Comparison of ENCODE assay signal across 7 cellular contexts in genomic region chr16:22510591-22510990, GRCh38. TPM values are rescaled to one million over a fixed set of nuclear protein-coding genes. Genes with fewer than 3 reads are reported as not detected.
DNase-seq lines count a peak whose midpoint lies in the region; ATAC-seq, FAIRE-seq and TF ChIP-seq lines count a peak whose summit lies in the region.
"Not testable (repeated sequence)": the region's sequence is repeated elsewhere in the genome, so short reads cannot be mapped to it uniquely, and the experiment has no call there.

Gene NPIPB5 (plus strand): TSS chr16:22510891. CDS start chr16:22513802, 2,911 bp downstream.

- H3K9me2 ChIP-seq in HCT116 (ENCODE audit: insufficient read depth), result not testable (repeated sequence)

- H3K27me3 ChIP-seq in HCT116 (ENCODE audit: insufficient read depth, low read length); GM12878 (replicated peaks in 1 of 2; ENCODE audit: control insufficient read depth in 2 of 2, insufficient read depth in 2 of 2, low read length in 1 of 2); esophagus squamous epithelium; keratinocyte (ENCODE audit: control insufficient read depth, extremely low read depth, insufficient read depth, low read length); small intestine (ENCODE audit: control insufficient read depth in 2 of 2, insufficient read depth in 2 of 2, low read length in 2 of 2): not testable (repeated sequence)

- H3K9ac ChIP-seq in HCT116 (ENCODE audit: low read length); GM12878 (ENCODE audit: control insufficient read depth, insufficient read depth, low read length); keratinocyte (ENCODE audit: control insufficient read depth, extremely low read depth, insufficient read depth, low read length): not testable (repeated sequence)

- H3K4me2 ChIP-seq in HCT116 (ENCODE audit: low read length); GM12878 (ENCODE audit: control insufficient read depth, insufficient read depth); keratinocyte (ENCODE audit: control insufficient read depth, extremely low read depth, insufficient read depth, low read depth, low read length): not testable (repeated sequence)

- not testable (repeated sequence) for H3K36me3 Mint-ChIP-seq in activated B cell treated with CpG ODN at 0.5 μM for 24 hours (ENCODE audit: low read depth); naive thymus-derived CD8-positive, alpha-beta T cell

- no CpG with 5 or more reads among the region's 4 CpGs for WGBS in GM12878 (ENCODE audit: insufficient coverage, insufficient replicate concordance, low lambda C conversion rate, missing lambda C conversion rate)
- no CpG with 5 or more reads among the region's 4 CpGs for WGBS in esophagus squamous epithelium, 2 donors
- no CpG with 5 or more reads among the region's 4 CpGs for WGBS in small intestine, 3 donors

- not testable (repeated sequence) for TF ChIP-seq RAD21 in HCT116 (IDR thresholded peaks at IDR 0.05; ENCODE audit: low read depth); GM12878 (IDR thresholded peaks at IDR 0.05; ENCODE audit: insufficient read depth, low read depth, low read length)

- intact Hi-C loops in HCT116 (cut with micrococcal nuclease); activated B cell treated with CpG ODN at 0.5 μM for 24 hours (cut with micrococcal nuclease); GM12878 (cut with micrococcal nuclease; ENCODE audit: unreplicated experiment); esophagus squamous epithelium (cut with DNase I): not testable (repeated sequence)

- not testable (repeated sequence) for H3K27me3 Mint-ChIP-seq in activated B cell treated with CpG ODN at 0.5 μM for 24 hours; naive thymus-derived CD8-positive, alpha-beta T cell

- not testable (repeated sequence) for H3K9me3 Mint-ChIP-seq in activated B cell treated with CpG ODN at 0.5 μM for 24 hours; naive thymus-derived CD8-positive, alpha-beta T cell

- not testable (repeated sequence) for H4K20me1 ChIP-seq in HCT116 (ENCODE audit: insufficient read depth); GM12878 (ENCODE audit: control insufficient read depth, insufficient read depth); keratinocyte (ENCODE audit: control insufficient read depth, extremely low read depth, insufficient read depth, low read length)

- SMC1A ChIA-PET in GM12878 (lab: Charles Lee; ENCODE audit: uncharacterized antibody, unreplicated experiment), result not testable (repeated sequence)

- dilution Hi-C loops in keratinocyte (cut with MboI; ENCODE audit: extremely low pct_ligation_motif_present, low sequenced_read_pairs), result not testable (repeated sequence)

- CTCF ChIA-PET in HCT116 (lab: Charles Lee); activated B cell treated with CpG ODN at 0.5 μM for 24 hours (lab: Charles Lee); GM12878 (lab: Yijun Ruan, JAX): not testable (repeated sequence)

- not testable (repeated sequence) for H3K4me1 ChIP-seq in HCT116 (ENCODE audit: control insufficient read depth in 1 of 2, insufficient read depth in 2 of 2, low read length in 2 of 2); GM12878 (ENCODE audit: control insufficient read depth, insufficient read depth, low read length); esophagus squamous epithelium; keratinocyte (ENCODE audit: control insufficient read depth, extremely low read depth, insufficient read depth, low read length); small intestine (ENCODE audit: control insufficient read depth in 2 of 2, insufficient read depth in 1 of 2, low read depth in 1 of 2, low read length in 1 of 2)

- H3K79me2 ChIP-seq in HCT116 (ENCODE audit: insufficient read depth, low read length); GM12878 (ENCODE audit: control insufficient read depth, insufficient read depth, low read length); keratinocyte (ENCODE audit: control insufficient read depth, insufficient read depth, low read length): not testable (repeated sequence)

- not testable (repeated sequence) for TF ChIP-seq POLR2A in HCT116 (IDR thresholded peaks at IDR 0.05; ENCODE audit: borderline replicate concordance, extremely low read depth, insufficient read depth, insufficient read length); GM12878 (IDR thresholded peaks at IDR 0.05; ENCODE audit: low read depth, low read length); esophagus squamous epithelium (IDR thresholded peaks at IDR 0.05)

- not testable (repeated sequence) for H3K9me3 ChIP-seq in HCT116 (ENCODE audit: control insufficient read depth in 1 of 2, insufficient read depth in 1 of 2, low read depth in 1 of 2, low read length in 2 of 2); GM12878 (replicated peaks; ENCODE audit: control insufficient read depth, insufficient read depth, low read length); esophagus squamous epithelium; keratinocyte (ENCODE audit: control insufficient read depth, low read depth, low read length); small intestine (ENCODE audit: control insufficient read depth, low read depth)

- H3K36me3 ChIP-seq in HCT116 (ENCODE audit: control insufficient read depth in 1 of 2, insufficient read depth in 2 of 2, low read length in 2 of 2); GM12878 (ENCODE audit: control insufficient read depth in 2 of 2, insufficient read depth in 2 of 2, low read length in 1 of 2); esophagus squamous epithelium; keratinocyte (ENCODE audit: control insufficient read depth in 2 of 2, extremely low read depth in 1 of 2, insufficient read depth in 2 of 2, low read length in 2 of 2); small intestine (ENCODE audit: control insufficient read depth in 2 of 2, insufficient read depth in 2 of 2, low read length in 2 of 2): not testable (repeated sequence)

- TF ChIP-seq CTCF in HCT116 (IDR thresholded peaks at IDR 0.05 in 2 of 3, conservative IDR thresholded peaks at IDR 0.05 in 1 of 3; ENCODE audit: borderline replicate concordance in 1 of 3, insufficient read depth in 1 of 3, low read depth in 2 of 3, low read length in 2 of 3); activated B cell treated with CpG ODN at 0.5 μM for 24 hours (IDR thresholded peaks at IDR 0.05); GM12878 (IDR thresholded peaks at IDR 0.05 in 2 of 3, conservative IDR thresholded peaks at IDR 0.05 in 1 of 3; ENCODE audit: control insufficient read depth in 2 of 3, extremely low read depth in 1 of 3, insufficient read depth in 1 of 3, low read depth in 3 of 3, low read length in 3 of 3); esophagus squamous epithelium (IDR thresholded peaks at IDR 0.05); keratinocyte (optimal IDR thresholded peaks at IDR 0.05 in 1 of 3, IDR thresholded peaks at IDR 0.05 in 1 of 3, conservative IDR thresholded peaks at IDR 0.05 in 1 of 3; ENCODE audit: extremely low read depth in 1 of 3, insufficient read depth in 2 of 3, low read length in 3 of 3): not testable (repeated sequence)

- not testable (repeated sequence) for ATAC-seq in HCT116; activated B cell treated with CpG ODN at 0.5 μM for 24 hours (ENCODE audit: low read depth); GM12878; naive thymus-derived CD8-positive, alpha-beta T cell

- BruUV-seq in HCT116 (replicated peaks; lab: Mats Ljungman, UMichigan); GM12878 (replicated peaks; lab: Mats Ljungman, UMichigan): not testable (repeated sequence)

- H2AFZ ChIP-seq in HCT116 (ENCODE audit: low read depth, low read length, poor library complexity, severe bottlenecking); GM12878 (ENCODE audit: control insufficient read depth, low read depth, low read length); keratinocyte (ENCODE audit: control insufficient read depth, low read length): not testable (repeated sequence)

- H3K4me3 ChIP-seq in HCT116 (replicated peaks in 1 of 2; ENCODE audit: low read depth in 1 of 2, low read length in 2 of 2); GM12878; esophagus squamous epithelium; keratinocyte (ENCODE audit: control insufficient read depth in 2 of 3, extremely low read depth in 1 of 3, insufficient read depth in 2 of 3, low read depth in 1 of 3, low read length in 3 of 3); small intestine (ENCODE audit: low read depth in 1 of 2, low read length in 2 of 2): not testable (repeated sequence)

- not testable (repeated sequence) for H3K27ac Mint-ChIP-seq in activated B cell treated with CpG ODN at 0.5 μM for 24 hours; naive thymus-derived CD8-positive, alpha-beta T cell

- POLR2A ChIA-PET in HCT116 (lab: Charles Lee); activated B cell treated with CpG ODN at 0.5 μM for 24 hours (lab: Charles Lee); GM12878 (lab: Charles Lee); naive thymus-derived CD8-positive, alpha-beta T cell (lab: Charles Lee): not testable (repeated sequence)

- H3K27ac ChIP-seq in HCT116 (ENCODE audit: low read depth, low read length); GM12878 (ENCODE audit: control insufficient read depth, insufficient read depth); esophagus squamous epithelium; keratinocyte (ENCODE audit: control insufficient read depth, insufficient read depth, low read length); small intestine (ENCODE audit: low read depth in 1 of 2, low read length in 1 of 2): not testable (repeated sequence)

- in situ Hi-C loops in GM12878 (cut with MboI), result not testable (repeated sequence)

- not testable (repeated sequence) for DNase-seq in HCT116 (ENCODE audit: low read depth, low spot score); activated B cell treated with CpG ODN at 0.5 μM for 24 hours; GM12878 (ENCODE audit: low read depth, low spot score); esophagus squamous epithelium (lab: John Stamatoyannopoulos, UW); keratinocyte (ENCODE audit: low read depth, low spot score); naive thymus-derived CD8-positive, alpha-beta T cell; small intestine

- H3K9me1 ChIP-seq in keratinocyte (ENCODE audit: control insufficient read depth, extremely low read depth, insufficient read depth, low read length), result not testable (repeated sequence)

- RAD21 ChIA-PET in HCT116 (lab: Charles Lee; ENCODE audit: low non-redundant PET in 1 of 2, low total read pairs in 2 of 2, uncharacterized antibody in 2 of 2, unreplicated experiment in 2 of 2); GM12878 (lab: Charles Lee; ENCODE audit: unreplicated experiment): not testable (repeated sequence)

- not testable (repeated sequence) for FAIRE-seq in GM12878 (lab: Jason Lieb, UNC); keratinocyte (lab: Jason Lieb, UNC); small intestine (lab: Jason Lieb, UNC)

- H3K4me1 Mint-ChIP-seq in activated B cell treated with CpG ODN at 0.5 μM for 24 hours; naive thymus-derived CD8-positive, alpha-beta T cell: not testable (repeated sequence)

- not testable (repeated sequence) for TF ChIP-seq EP300 in GM12878 (IDR thresholded peaks at IDR 0.05; ENCODE audit: borderline replicate concordance in 1 of 2, control insufficient read depth in 1 of 2, low read depth in 2 of 2, low read length in 2 of 2)

- H3K4me3 Mint-ChIP-seq in activated B cell treated with CpG ODN at 0.5 μM for 24 hours; naive thymus-derived CD8-positive, alpha-beta T cell: not testable (repeated sequence)

RNA-seq across cellular contexts. Expression of gene NPIPB5, which starts in this region (rescaled TPM):
- total RNA-seq in HCT116 (2021; ENCODE audit: unreplicated experiment) (108 TPM), activated B cell treated with CpG ODN at 0.5 μM for 24 hours (488 and 684 TPM in 2 replicates), GM12878 (2014; rRNA removed) (59.1 and 62.8 TPM in 2 replicates), GM12878 (2014; rRNA removed; fragmentation: Illumina TruSeq; extraction: Trizol) (134 and 141 TPM in 2 replicates), GM12878 (2021) (130 and 172 TPM in 2 replicates), esophagus squamous epithelium (100 to 1,000 TPM in 2 of 4 donors, 10 to 100 TPM in 2; 42.8 to 216 (median 114) TPM)
- 48.8 and 51.6 TPM in 2 replicates for polyA plus RNA-seq in HCT116 (2012)
- total RNA-seq in GM12878 (2013; cell fraction: nucleolus; rRNA removed), result 2,695 and 2,849 TPM in 2 replicates
- polyA plus RNA-seq in GM12878 (2011; ENCODE audit: low read depth), result 95.6 TPM
- polyA plus RNA-seq in GM12878 (2011; rRNA removed) (154 and 163 TPM in 2 replicates), GM12878 (2014; fragmentation: Illumina TruSeq; extraction: Trizol) (96.6 and 107 TPM in 2 replicates), GM12878 (2014; fragmentation: Nextera tagmentation; extraction: Ambion mirVana) (1 to 10 TPM; 5.0 to 7.0 TPM), GM12878 (2014; rRNA removed) (96.3 and 106 TPM in 2 replicates), GM12878 (2016; fragmentation: Nextera tagmentation; extraction: Ambion mirVana) (10 to 100 TPM; 93.1 to 95.2 TPM), keratinocyte (28.5 to 53.1 TPM (median 33.8 TPM) in 3 replicates), small intestine (10 to 100 TPM; 41.1 to 76.7 (median 45.1) TPM)
- 80.4 and 92.5 TPM in 2 replicates for polyA plus RNA-seq in GM12878 (2011; cell fraction: cytosol; rRNA removed)
- 518 and 561 TPM in 2 replicates for polyA plus RNA-seq in GM12878 (2011; cell fraction: nucleus; rRNA removed)
- 116 and 122 TPM in 2 replicates for polyA plus RNA-seq in GM12878 (2012)
- polyA minus RNA-seq in GM12878 (2011; rRNA and poly(A)+ RNA removed), result 351 and 379 TPM in 2 replicates
- 59.1 and 146 TPM in 2 replicates for polyA minus RNA-seq in GM12878 (2011; cell fraction: cytosol; rRNA and poly(A)+ RNA removed)
- 326 and 488 TPM in 2 replicates for polyA minus RNA-seq in GM12878 (2011; cell fraction: nucleus; rRNA and poly(A)+ RNA removed)
- polyA plus RNA-seq in keratinocyte (2011; ENCODE audit: low read depth), result 130 TPM
- 7.8 and 10.1 TPM in 2 replicates for polyA plus RNA-seq in keratinocyte (2011; cell fraction: cytosol; rRNA removed)
- polyA plus RNA-seq in keratinocyte (2011; cell fraction: nucleus; rRNA removed), result 270 and 324 TPM in 2 replicates
- polyA plus RNA-seq in keratinocyte (2012; ENCODE audit: low replicate concordance), result 27.0 and 78.2 TPM in 2 replicates
- 67.3 to 254 TPM (median 82.0 TPM) in 3 replicates for polyA minus RNA-seq in keratinocyte
- 9.2 TPM for polyA minus RNA-seq in keratinocyte (2011; cell fraction: cytosol; rRNA and poly(A)+ RNA removed)
- 194 and 462 TPM in 2 replicates for polyA minus RNA-seq in keratinocyte (2011; cell fraction: nucleus; rRNA and poly(A)+ RNA removed)
- 100 to 1,000 TPM; 441 to 462 TPM for total RNA-seq in naive thymus-derived CD8-positive, alpha-beta T cell
- polyA plus RNA-seq in naive thymus-derived CD8-positive, alpha-beta T cell, result 10 to 100 TPM in 1 of 3 donors, 1 to 10 TPM in 2; 3.7 to 13.3 (median 7.6) TPM
